In genomic region chr2:12881952-12882351, GRCh38 we compare ENCODE assay signal across 19 cellular contexts.
"Had no signal": no experiment of that assay in that cellular context is flagged by ENCODE, and none has a peak within 500 bp of the region (broad histone marks: within the 10 kb centered on the region; RNA-seq: fewer than 3 reads in every experiment).

No MANE protein-coding gene starts in this region.

- H3K27ac ChIP-seq: epithelial cell of prostate, gastroesophageal sphincter, right lobe of liver, spleen, tibial nerve had no signal

- H3K4me3 ChIP-seq: gastroesophageal sphincter, right lobe of liver, spleen, tibial nerve had no signal

- DNase-seq: activated effector memory CD4-positive, alpha-beta T cell treated with Interleukin-2 at 50 U/mL for 16 hours; activated T-cell treated with anti-CD3 and anti-CD28 coated beads, Interleukin-2, amount 50 U/mL, for 24 hours; amniotic stem cell; effector memory CD8-positive, alpha-beta T cell; islet precursor cell; nucleus accumbens; right lobe of liver; spleen; stimulated activated CD4-positive, alpha-beta T cell treated with anti-CD3 and anti-CD28 coated beads, Interleukin-1b, Interleukin-23, amount 100 ng/mL, for 48 hours; stimulated activated naive B cell treated with anti-CD40 and anti-IgM and Interleukin-4, amounts not matched to agents 10 μg/mL and 1 μg/mL and 100 μg/mL, for 72 hours had no signal

- H3K27me3 ChIP-seq: gastroesophageal sphincter, right lobe of liver, spleen, tibial nerve had no signal

- ATAC-seq: activated CD4-positive, CD25-positive, alpha-beta regulatory T cell treated with anti-CD3 and anti-CD28 coated beads, Interleukin-2, amount 50 U/mL, for 24 hours; activated naive CD4-positive, alpha-beta T cell treated with anti-CD3 and anti-CD28 coated beads, Interleukin-2, amount 50 U/mL, for 72 hours; effector memory CD8-positive, alpha-beta T cell; gastroesophageal sphincter; left lobe of liver; natural killer cell treated with Interleukin-12 subunit alpha and Interleukin-12 subunit beta and Interleukin-15 and Interleukin-18, amount 100 ng/mL, for 72 hours; right lobe of liver; stimulated activated naive B cell treated with anti-CD40 and anti-IgM and Interleukin-4, amounts not matched to agents 10 μg/mL and 1 μg/mL and 100 μg/mL, for 72 hours had no signal

- H3K4me1 Mint-ChIP-seq: brain; stimulated activated naive B cell treated with anti-CD40 and anti-IgM and Interleukin-4, amounts not matched to agents 10 μg/mL and 1 μg/mL and 100 μg/mL, for 72 hours had no signal

- H3K36me3 ChIP-seq: gastroesophageal sphincter, right lobe of liver, spleen, tibial nerve had no signal

- H3K36me3 Mint-ChIP-seq: activated naive CD4-positive, alpha-beta T cell treated with anti-CD3 and anti-CD28 coated beads, Interleukin-2, amount 50 U/mL, for 72 hours; brain; natural killer cell treated with Interleukin-12 subunit alpha and Interleukin-12 subunit beta and Interleukin-15 and Interleukin-18, amount 100 ng/mL, for 72 hours; stimulated activated naive B cell treated with anti-CD40 and anti-IgM and Interleukin-4, amounts not matched to agents 10 μg/mL and 1 μg/mL and 100 μg/mL, for 72 hours had no signal

- H3K27me3 Mint-ChIP-seq: activated T-cell treated with anti-CD3 and anti-CD28 coated beads, Interleukin-2, amount 50 U/mL, for 24 hours; brain; effector memory CD8-positive, alpha-beta T cell had no signal

- H3K27ac Mint-ChIP-seq: activated naive CD4-positive, alpha-beta T cell treated with anti-CD3 and anti-CD28 coated beads, Interleukin-2, amount 50 U/mL, for 72 hours; activated T-cell treated with anti-CD3 and anti-CD28 coated beads, Interleukin-2, amount 50 U/mL, for 24 hours; brain; dendritic cell treated with granulocyte-macrophage colony-stimulating factor and Interleukin-4, amounts not matched to agents 40 ng/mL and 50 ng/mL, for 4 days; effector memory CD8-positive, alpha-beta T cell; natural killer cell treated with Interleukin-12 subunit alpha and Interleukin-12 subunit beta and Interleukin-15 and Interleukin-18, amount 100 ng/mL, for 72 hours; stimulated activated naive B cell treated with anti-CD40 and anti-IgM and Interleukin-4, amounts not matched to agents 10 μg/mL and 1 μg/mL and 100 μg/mL, for 72 hours had no signal

- H3K9me3 Mint-ChIP-seq: activated naive CD4-positive, alpha-beta T cell treated with anti-CD3 and anti-CD28 coated beads, Interleukin-2, amount 50 U/mL, for 72 hours; activated T-cell treated with anti-CD3 and anti-CD28 coated beads, Interleukin-2, amount 50 U/mL, for 24 hours; dendritic cell treated with granulocyte-macrophage colony-stimulating factor and Interleukin-4, amounts not matched to agents 40 ng/mL and 50 ng/mL, for 4 days; effector memory CD8-positive, alpha-beta T cell; natural killer cell treated with Interleukin-12 subunit alpha and Interleukin-12 subunit beta and Interleukin-15 and Interleukin-18, amount 100 ng/mL, for 72 hours had no signal

- H3K4me3 Mint-ChIP-seq: activated T-cell treated with anti-CD3 and anti-CD28 coated beads, Interleukin-2, amount 50 U/mL, for 24 hours; brain; dendritic cell treated with granulocyte-macrophage colony-stimulating factor and Interleukin-4, amounts not matched to agents 40 ng/mL and 50 ng/mL, for 4 days; effector memory CD8-positive, alpha-beta T cell; natural killer cell treated with Interleukin-12 subunit alpha and Interleukin-12 subunit beta and Interleukin-15 and Interleukin-18, amount 100 ng/mL, for 72 hours; stimulated activated naive B cell treated with anti-CD40 and anti-IgM and Interleukin-4, amounts not matched to agents 10 μg/mL and 1 μg/mL and 100 μg/mL, for 72 hours had no signal

- H3K9me3 ChIP-seq: gastroesophageal sphincter, right lobe of liver, spleen, tibial nerve had no signal
